31 cellular contexts compared by ENCODE assay signal in the genomic region with DNA sequence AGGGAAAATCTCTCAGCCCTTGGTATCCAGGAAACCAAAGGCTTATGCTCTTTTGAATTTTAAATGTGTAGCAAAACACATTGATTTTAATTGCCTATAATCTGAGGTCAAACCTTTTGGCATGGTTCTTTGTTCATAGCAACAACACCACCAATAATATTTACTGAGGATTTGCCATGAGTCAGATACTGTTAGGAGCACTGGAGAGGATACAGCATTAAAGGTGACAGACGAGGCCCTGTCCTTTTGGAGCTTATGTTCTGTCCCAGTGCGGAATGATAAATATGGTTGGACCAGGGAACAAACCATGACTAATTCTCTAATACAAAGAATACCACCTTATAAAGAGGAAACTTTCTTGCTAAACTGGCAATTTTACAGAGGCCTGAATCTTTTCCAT.
"Had no signal": no experiment of that assay in that cellular context is flagged by ENCODE, and none has a peak within 500 bp of the region (broad histone marks: within the 10 kb centered on the region; RNA-seq: fewer than 3 reads in every experiment).

No MANE protein-coding gene starts in this region.

- H3K9me3 Mint-ChIP-seq: activated CD8-positive, alpha-beta T cell treated with anti-CD3 and anti-CD28 coated beads for 36 hours; activated T-cell treated with anti-CD3 and anti-CD28 coated beads, Interleukin-2, amount 50 U/mL, for 4 hours; activated T-helper 17 cell treated with anti-CD3 and anti-CD28 coated beads, Interleukin-2, amount 50 U/mL, for 72 hours; central memory CD8-positive, alpha-beta T cell; mesothelial cell of epicardium; naive B cell; nephron progenitor cell; stimulated activated naive B cell treated with anti-CD40 and anti-IgM and Interleukin-4, amounts not matched to agents 10 μg/mL and 1 μg/mL and 100 μg/mL, for 72 hours; WTC11 had no signal

- ATAC-seq: activated CD8-positive, alpha-beta T cell treated with anti-CD3 and anti-CD28 coated beads for 36 hours; activated T-cell treated with anti-CD3 and anti-CD28 coated beads, Interleukin-2, amount 50 U/mL, for 4 hours; activated T-helper 17 cell treated with anti-CD3 and anti-CD28 coated beads, Interleukin-2, amount 50 U/mL, for 72 hours; left lung; pancreas; stimulated activated naive B cell treated with anti-CD40 and anti-IgM and Interleukin-4, amounts not matched to agents 10 μg/mL and 1 μg/mL and 100 μg/mL, for 72 hours; WTC11 had no signal

- DNase-seq: activated CD4-positive, alpha-beta T cell treated with anti-CD3 and anti-CD28 coated beads for 1 hour; activated CD4-positive, alpha-beta T cell treated with anti-CD3 and anti-CD28 coated beads, Interleukin-2, amount 50 U/mL, for 1 hour; activated CD8-positive, alpha-beta T cell treated with anti-CD3 and anti-CD28 coated beads for 36 hours; activated gamma-delta T cell treated with Interleukin-2 at 50 U/mL for 16 hours; activated naive CD4-positive, alpha-beta T cell treated with anti-CD3 and anti-CD28 coated beads, Interleukin-2, amount 50 U/mL, for 16 hours; activated T-cell treated with anti-CD3 and anti-CD28 coated beads, Interleukin-2, amount 50 U/mL, for 4 hours; amygdala; dermis blood vessel endothelial cell; effector CD8-positive, alpha-beta T cell; esophagus squamous epithelium; foreskin melanocyte; left lung; naive B cell; nephron progenitor cell; nucleus accumbens; pancreas; retina; stimulated activated CD4-positive, alpha-beta T cell treated with anti-CD3 and anti-CD28 coated beads, Interleukin-15, amount 100 ng/mL, for 24 hours; stimulated activated CD4-positive, alpha-beta T cell treated with anti-CD3 and anti-CD28 coated beads, Interleukin-2, amount 100 ng/mL, for 24 hours; stimulated activated naive B cell treated with anti-CD40 and anti-IgM and Interleukin-4, amounts not matched to agents 10 μg/mL and 1 μg/mL and 100 μg/mL, for 72 hours; stomach; T-helper 2 cell; thyroid gland; upper lobe of left lung had no signal

- H3K4me3 Mint-ChIP-seq: activated CD8-positive, alpha-beta T cell treated with anti-CD3 and anti-CD28 coated beads for 36 hours; activated T-cell treated with anti-CD3 and anti-CD28 coated beads, Interleukin-2, amount 50 U/mL, for 4 hours; activated T-helper 17 cell treated with anti-CD3 and anti-CD28 coated beads, Interleukin-2, amount 50 U/mL, for 72 hours; central memory CD8-positive, alpha-beta T cell; mesothelial cell of epicardium; naive B cell; nephron progenitor cell; stimulated activated naive B cell treated with anti-CD40 and anti-IgM and Interleukin-4, amounts not matched to agents 10 μg/mL and 1 μg/mL and 100 μg/mL, for 72 hours; WTC11 had no signal

- H3K27me3 ChIP-seq: esophagus squamous epithelium, left lung, pancreas, stomach, thyroid gland, upper lobe of left lung, vagina had no signal

- H3K9me3 ChIP-seq: esophagus squamous epithelium, left lung, pancreas, prostate gland, stomach, thyroid gland, upper lobe of left lung, vagina had no signal

- H3K4me1 Mint-ChIP-seq: central memory CD8-positive, alpha-beta T cell; naive B cell had no signal

- H3K36me3 ChIP-seq: esophagus squamous epithelium, left lung, pancreas, prostate gland, stomach, thyroid gland, upper lobe of left lung, vagina had no signal

- H3K4me1 ChIP-seq: esophagus squamous epithelium, left lung, pancreas, prostate gland, thyroid gland, upper lobe of left lung, vagina had no signal

- H3K27ac Mint-ChIP-seq: activated CD8-positive, alpha-beta T cell treated with anti-CD3 and anti-CD28 coated beads for 36 hours; activated T-helper 17 cell treated with anti-CD3 and anti-CD28 coated beads, Interleukin-2, amount 50 U/mL, for 72 hours; naive B cell; nephron progenitor cell; stimulated activated naive B cell treated with anti-CD40 and anti-IgM and Interleukin-4, amounts not matched to agents 10 μg/mL and 1 μg/mL and 100 μg/mL, for 72 hours; WTC11 had no signal

- H3K4me3 ChIP-seq: esophagus squamous epithelium, left lung, pancreas, prostate gland, stomach, thyroid gland, upper lobe of left lung, vagina had no signal

- H3K27me3 Mint-ChIP-seq: activated T-helper 17 cell treated with anti-CD3 and anti-CD28 coated beads, Interleukin-2, amount 50 U/mL, for 72 hours; stimulated activated naive B cell treated with anti-CD40 and anti-IgM and Interleukin-4, amounts not matched to agents 10 μg/mL and 1 μg/mL and 100 μg/mL, for 72 hours had no signal

- H3K27ac ChIP-seq: epithelial cell of prostate, esophagus squamous epithelium, left lung, pancreas, prostate gland, stomach, thyroid gland, upper lobe of left lung, vagina had no signal

- H3K36me3 Mint-ChIP-seq: mesothelial cell of epicardium; naive B cell; stimulated activated naive B cell treated with anti-CD40 and anti-IgM and Interleukin-4, amounts not matched to agents 10 μg/mL and 1 μg/mL and 100 μg/mL, for 72 hours; WTC11 had no signal
